In the genomic region with DNA sequence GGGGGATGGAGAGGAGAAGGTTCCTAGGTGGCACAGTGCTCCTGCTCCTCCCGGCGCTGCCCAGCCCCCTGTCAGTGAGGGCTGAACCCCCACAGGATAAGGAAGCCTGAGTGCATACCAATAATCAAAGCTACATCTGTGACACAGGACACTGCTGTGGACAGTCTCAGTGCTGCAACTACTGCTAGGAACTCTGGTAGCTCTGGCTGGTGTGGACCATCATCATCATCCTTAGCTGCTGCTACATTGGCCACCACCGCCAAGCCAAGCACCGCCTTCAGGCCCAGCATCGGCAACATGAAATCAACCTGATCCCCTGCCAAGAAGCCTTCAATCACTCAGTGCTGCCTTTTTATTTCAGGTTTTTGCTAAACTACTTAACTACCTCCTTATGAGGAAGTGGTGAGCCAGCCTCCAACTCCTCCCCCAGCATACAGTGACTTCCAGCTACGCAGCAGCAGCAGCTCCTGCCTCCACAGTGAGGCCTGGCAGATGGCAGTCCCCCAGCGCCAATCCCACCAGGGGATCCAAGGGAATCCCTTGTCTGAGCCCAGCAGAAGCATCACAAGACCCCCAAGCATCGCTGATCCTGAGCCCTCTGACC, we compare ENCODE assay signal across 1 cellular context.
TF ChIP-seq lines count a peak whose summit lies in the region.

No MANE protein-coding gene starts in this region.

TF ChIP-seq in K562, 482 proteins besides CTCF, POLR2A, EP300 and RAD21:
- TF ChIP-seq ETS2 (tag; IDR thresholded peaks at IDR 0.05; ENCODE audit: borderline replicate concordance, poor library complexity, severe bottlenecking) (no peak), SPI1 (IDR thresholded peaks at IDR 0.05; ENCODE audit: borderline replicate concordance, low read depth, low read length) (peak; percentile 56; the same call in 1 of the 2 replicates)
TF ChIP-seq in K562: peak in this region for 1.
